ENCODE assay signal across 1 cellular context in genomic region chr4:98571161-98571786, GRCh38.
TF ChIP-seq lines count a peak whose summit lies in the region.

No MANE protein-coding gene starts in this region.

TF ChIP-seq in SK-N-SH, 30 proteins besides CTCF, POLR2A, EP300 and RAD21 (continued from another document):
- no peak for TF ChIP-seq GATA2 (CRISPR knock-in tag; IDR thresholded peaks at IDR 0.05)
- TF ChIP-seq EZH2phosphoT487 (IDR thresholded peaks at IDR 0.05; ENCODE audit: borderline replicate concordance, low read depth) = no peak
- TF ChIP-seq POLR2AphosphoS5 (IDR thresholded peaks at IDR 0.05; ENCODE audit: low read depth, low read length) = no peak
- no peak for TF ChIP-seq MEF2A (IDR thresholded peaks at IDR 0.05; ENCODE audit: borderline replicate concordance, low read depth)
- TF ChIP-seq TEAD4 (IDR thresholded peaks at IDR 0.05; ENCODE audit: borderline replicate concordance, insufficient read depth) = no peak
- TF ChIP-seq FOSL2 (IDR thresholded peaks at IDR 0.05; ENCODE audit: borderline replicate concordance, low read depth) = no peak
- no peak for TF ChIP-seq CHD2 (IDR thresholded peaks at IDR 0.05; ENCODE audit: low read length, partially characterized antibody)
- TF ChIP-seq, protein P1, sequence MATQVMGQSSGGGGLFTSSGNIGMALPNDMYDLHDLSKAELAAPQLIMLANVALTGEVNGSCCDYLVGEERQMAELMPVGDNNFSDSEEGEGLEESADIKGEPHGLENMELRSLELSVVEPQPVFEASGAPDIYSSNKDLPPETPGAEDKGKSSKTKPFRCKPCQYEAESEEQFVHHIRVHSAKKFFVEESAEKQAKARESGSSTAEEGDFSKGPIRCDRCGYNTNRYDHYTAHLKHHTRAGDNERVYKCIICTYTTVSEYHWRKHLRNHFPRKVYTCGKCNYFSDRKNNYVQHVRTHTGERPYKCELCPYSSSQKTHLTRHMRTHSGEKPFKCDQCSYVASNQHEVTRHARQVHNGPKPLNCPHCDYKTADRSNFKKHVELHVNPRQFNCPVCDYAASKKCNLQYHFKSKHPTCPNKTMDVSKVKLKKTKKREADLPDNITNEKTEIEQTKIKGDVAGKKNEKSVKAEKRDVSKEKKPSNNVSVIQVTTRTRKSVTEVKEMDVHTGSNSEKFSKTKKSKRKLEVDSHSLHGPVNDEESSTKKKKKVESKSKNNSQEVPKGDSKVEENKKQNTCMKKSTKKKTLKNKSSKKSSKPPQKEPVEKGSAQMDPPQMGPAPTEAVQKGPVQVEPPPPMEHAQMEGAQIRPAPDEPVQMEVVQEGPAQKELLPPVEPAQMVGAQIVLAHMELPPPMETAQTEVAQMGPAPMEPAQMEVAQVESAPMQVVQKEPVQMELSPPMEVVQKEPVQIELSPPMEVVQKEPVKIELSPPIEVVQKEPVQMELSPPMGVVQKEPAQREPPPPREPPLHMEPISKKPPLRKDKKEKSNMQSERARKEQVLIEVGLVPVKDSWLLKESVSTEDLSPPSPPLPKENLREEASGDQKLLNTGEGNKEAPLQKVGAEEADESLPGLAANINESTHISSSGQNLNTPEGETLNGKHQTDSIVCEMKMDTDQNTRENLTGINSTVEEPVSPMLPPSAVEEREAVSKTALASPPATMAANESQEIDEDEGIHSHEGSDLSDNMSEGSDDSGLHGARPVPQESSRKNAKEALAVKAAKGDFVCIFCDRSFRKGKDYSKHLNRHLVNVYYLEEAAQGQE (IDR thresholded peaks at IDR 0.05; ENCODE audit: low read depth, low read length) = no peak
- no peak for TF ChIP-seq IRF3 (IDR thresholded peaks at IDR 0.05; ENCODE audit: low read depth, low read length)
- TF ChIP-seq GABPA (IDR thresholded peaks at IDR 0.05; ENCODE audit: low read depth) = no peak
- TF ChIP-seq SMC3 (IDR thresholded peaks at IDR 0.05; ENCODE audit: low read depth, low read length) = no peak
TF ChIP-seq in SK-N-SH: peak in this region for 0.
